ENCODE assay signal across 8 cellular contexts in the genomic region with DNA sequence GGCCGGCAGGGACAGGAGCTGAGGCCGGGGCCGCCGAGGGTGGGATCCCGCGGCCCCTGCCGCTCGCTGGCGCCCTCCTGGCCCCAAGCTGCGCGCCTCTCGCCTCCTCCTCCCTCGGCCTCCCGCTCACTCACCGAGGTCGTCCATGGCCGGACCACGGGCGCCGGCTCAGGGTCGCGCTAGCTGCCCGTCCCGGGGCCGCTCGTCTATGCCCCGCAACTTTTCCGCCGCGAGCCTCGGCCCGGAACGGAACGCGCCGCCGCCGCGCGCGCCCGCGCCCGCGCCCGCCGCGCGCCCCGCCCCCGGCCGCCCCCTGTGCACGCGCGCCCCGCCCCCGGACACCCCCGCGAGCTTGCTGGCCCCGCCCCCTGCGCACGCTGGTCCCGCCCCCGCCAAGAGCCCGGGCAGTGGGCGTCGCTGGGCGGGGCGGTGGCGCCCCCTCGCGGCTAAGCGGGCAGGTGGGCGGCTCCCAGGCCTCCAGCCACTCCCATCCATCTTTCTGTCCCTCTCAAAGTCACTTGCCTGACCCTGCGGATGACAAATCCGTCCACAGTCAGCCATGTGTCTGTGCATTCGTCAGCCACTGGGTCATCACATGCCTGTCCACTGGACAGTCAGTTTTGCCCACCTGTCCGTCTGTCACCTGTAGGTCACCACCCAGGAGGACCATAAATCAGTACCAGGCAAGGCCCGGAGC. TPM values are rescaled to one million over a fixed set of nuclear protein-coding genes. Genes with fewer than 3 reads are reported as not detected.
DNase-seq lines count a peak whose midpoint lies in the region; ATAC-seq and TF ChIP-seq lines count a peak whose summit lies in the region.

A gene (minus strand): TSS at position 248 of the 697 bp plus-strand sequence. CDS start 101 bp downstream, at position 147.

- CTCF ChIA-PET in Calu3 (lab: Charles Lee), result interaction anchor here (0.6 to 13.8 kb wide), 11 partner anchors 8 to 148 kb away, joined by 3 to 338 read pairs (median 5); a partner anchor contains a TSS
- CTCF ChIA-PET in activated naive CD4-positive, alpha-beta T cell treated with anti-CD3 and anti-CD28 coated beads for 36 hours (lab: Charles Lee), result interaction anchor here (0.6 to 15.7 kb wide), 13 partner anchors 9 to 143 kb away, joined by 3 to 637 read pairs (median 4); a partner anchor contains a TSS

- H3K36me3 ChIP-seq in SJSA1 (peaks cover 34% of the 10 kb centered on the region), suprapubic skin (no peaks in the 10 kb centered on the region)

- H3K27me3 Mint-ChIP-seq in Calu3 (ENCODE audit: unreplicated experiment), result no peaks in the 10 kb centered on the region
- H3K27me3 Mint-ChIP-seq in activated naive CD4-positive, alpha-beta T cell treated with anti-CD3 and anti-CD28 coated beads for 36 hours (ENCODE audit: low read depth), result no peaks in the 10 kb centered on the region

- H3K27me3 ChIP-seq in SJSA1 (replicated peaks), result no peaks in the 10 kb centered on the region
- H3K27me3 ChIP-seq in suprapubic skin, result no peaks in the 10 kb centered on the region

- H3K9me3 ChIP-seq in SJSA1 (replicated peaks) (0 out of 2 replicates have a peak, but pooled peaks cover 4% of the 10 kb centered on the region), suprapubic skin (no peaks in the 10 kb centered on the region)

- H3K27ac ChIP-seq in SJSA1 (peak within 1 kb of the TSS; percentile 83), suprapubic skin (peak within 1 kb of the TSS; percentile 85)

- peak within 1 kb of the TSS; percentile 100 for H3K4me3 ChIP-seq in SJSA1
- peak within 1 kb of the TSS; percentile 74 for H3K4me3 ChIP-seq in suprapubic skin

- no TSS peak for BruUV-seq in Calu3 (replicated peaks; lab: Mats Ljungman, UMichigan)

- H3K4me3 Mint-ChIP-seq in Calu3 (ENCODE audit: low read depth, unreplicated experiment), result peak within 1 kb of the TSS; percentile 87
- peak within 1 kb of the TSS; percentile 89 for H3K4me3 Mint-ChIP-seq in activated naive CD4-positive, alpha-beta T cell treated with anti-CD3 and anti-CD28 coated beads for 36 hours

- TF ChIP-seq POLR2A in suprapubic skin (IDR thresholded peaks at IDR 0.05), result no peak

- H3K4me1 ChIP-seq in SJSA1 (replicated peaks), result peaks cover 40% of the 10 kb centered on the region
- H3K4me1 ChIP-seq in suprapubic skin, result peaks cover 50% of the 10 kb centered on the region

- 18% methylated on average over 2 of the region's 79 CpGs for WGBS in suprapubic skin

- no peaks in the 10 kb centered on the region for H3K9me3 Mint-ChIP-seq in Calu3 (ENCODE audit: low read depth, unreplicated experiment)
- H3K9me3 Mint-ChIP-seq in activated naive CD4-positive, alpha-beta T cell treated with anti-CD3 and anti-CD28 coated beads for 36 hours, result no peaks in the 10 kb centered on the region

- peak; percentile 97 for DNase-seq in Calu3
- DNase-seq in LHCN-M2 (ENCODE audit: low read depth), result peak; percentile 71
- peak; percentile 64 to 82 for DNase-seq in SJSA1 (ENCODE audit: low read depth in 1 of 2, low spot score in 2 of 2)
- peak; percentile 90 for DNase-seq in activated naive CD4-positive, alpha-beta T cell treated with anti-CD3 and anti-CD28 coated beads for 36 hours
- DNase-seq in germinal center (ENCODE audit: low spot score), result peak; percentile 94
- peak; percentile 78 for DNase-seq in occipital lobe (lab: John Stamatoyannopoulos, UW)
- DNase-seq in suprapubic skin (ENCODE audit: low spot score in 2 of 2), result peak; percentile 91 to 92

- H3K4me1 Mint-ChIP-seq in Calu3 (ENCODE audit: low read depth, unreplicated experiment), result peaks cover 35% of the 10 kb centered on the region
- peaks cover 44% of the 10 kb centered on the region for H3K4me1 Mint-ChIP-seq in activated naive CD4-positive, alpha-beta T cell treated with anti-CD3 and anti-CD28 coated beads for 36 hours (ENCODE audit: low read depth)

- TF ChIP-seq CTCF in Calu3 (IDR thresholded peaks at IDR 0.05; ENCODE audit: unreplicated experiment) (peak; percentile 89), suprapubic skin (IDR thresholded peaks at IDR 0.05) (peak; percentile 46 to 85)

- TF ChIP-seq EP300 in suprapubic skin (IDR thresholded peaks at IDR 0.05), result no peak

- peaks cover 42% of the 10 kb centered on the region for H3K36me3 Mint-ChIP-seq in Calu3 (ENCODE audit: insufficient read depth, unreplicated experiment)
- peaks cover 9% of the 10 kb centered on the region for H3K36me3 Mint-ChIP-seq in activated naive CD4-positive, alpha-beta T cell treated with anti-CD3 and anti-CD28 coated beads for 36 hours (ENCODE audit: low read depth)

- peak; percentile 77 for ATAC-seq in GM21529 (IDR thresholded peaks at IDR 0.05; ENCODE audit: unreplicated experiment)

- intact Hi-C loops in Calu3 (cut with micrococcal nuclease; ENCODE audit: unreplicated experiment), result loop anchor here (2.0 kb wide), 1 partner anchor 65 kb away; a partner anchor contains a TSS
- intact Hi-C loops in activated naive CD4-positive, alpha-beta T cell treated with anti-CD3 and anti-CD28 coated beads for 36 hours (cut with micrococcal nuclease), result loop anchor here (1.0 to 2.0 kb wide), 5 partner anchors 25 to 276 kb away; a partner anchor contains a TSS

- peak within 1 kb of the TSS; percentile 74 for H3K27ac Mint-ChIP-seq in Calu3 (ENCODE audit: unreplicated experiment)
- peak within 1 kb of the TSS; percentile 87 for H3K27ac Mint-ChIP-seq in activated naive CD4-positive, alpha-beta T cell treated with anti-CD3 and anti-CD28 coated beads for 36 hours

RNA-seq across cellular contexts. Expression of the gene that starts here (rescaled TPM):
- total RNA-seq in Calu3 (2022) (156 and 172 TPM in 2 replicates), LHCN-M2 (2014; rRNA removed) (152 and 159 TPM in 2 replicates), occipital lobe (2.8 TPM), suprapubic skin (10 to 100 TPM; 37.2 to 63.7 (median 51.6) TPM)
- polyA plus RNA-seq in LHCN-M2 (2012), result 215 TPM
- 26.4 and 44.2 TPM in 2 replicates for total RNA-seq in SJSA1 (2014; rRNA removed; shearing (Covaris generic))
- 100 to 1,000 TPM; 109 to 112 TPM for total RNA-seq in activated naive CD4-positive, alpha-beta T cell treated with anti-CD3 and anti-CD28 coated beads for 36 hours

Comparison
In these comparisons a context has a peak if more than half of its experiments do, and no peak if none do; other contexts are left out.
1. Peak in every context shown above with its lines: DNase-seq, ATAC-seq, H3K4me3 ChIP-seq and H3K27ac ChIP-seq.